33 cellular contexts compared by ENCODE assay signal in the genomic region with DNA sequence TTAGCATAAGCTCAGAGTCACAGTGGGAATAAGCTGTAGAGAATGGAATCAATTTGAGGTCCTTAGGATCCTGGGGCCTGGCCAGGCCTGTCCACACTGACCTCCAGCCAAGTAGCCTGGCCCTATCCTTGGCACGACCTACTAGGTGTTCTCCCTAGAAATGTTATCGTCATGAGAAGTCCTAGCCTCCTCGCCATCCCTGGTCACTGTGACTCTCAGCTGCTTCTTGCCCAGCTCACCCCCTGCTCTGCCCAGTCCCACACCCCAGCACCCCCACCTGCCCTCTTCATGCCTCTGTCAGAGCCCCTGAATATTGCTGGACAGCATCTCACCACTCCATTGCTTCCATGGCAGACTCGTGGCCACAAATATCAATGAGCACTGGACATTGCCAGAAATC. TPM values are rescaled to one million over a fixed set of nuclear protein-coding genes. Genes with fewer than 3 reads are reported as not detected.
"Had no signal": no experiment of that assay in that cellular context is flagged by ENCODE, and none has a peak within 500 bp of the region (broad histone marks: within the 10 kb centered on the region; RNA-seq: fewer than 3 reads in every experiment).

No MANE protein-coding gene starts in this region.

- H3K4me1 ChIP-seq: adrenal gland, colonic mucosa, right lobe of liver had no signal

- H3K9me3 ChIP-seq: adrenal gland, body of pancreas, colonic mucosa, gastrocnemius medialis, right lobe of liver, stomach, suprapubic skin, tibial artery had no signal

- H3K27ac ChIP-seq: adrenal gland, body of pancreas, colonic mucosa, gastrocnemius medialis, right lobe of liver, stomach, suprapubic skin, tibial artery, WERI-Rb-1 had no signal

- DNase-seq: activated CD4-positive, alpha-beta memory T cell treated with anti-CD3 and anti-CD28 coated beads, Interleukin-2, amount 10 ng/mL, durations not matched to agents 7 days and 5 days; activated CD4-positive, alpha-beta T cell treated with anti-CD3 and anti-CD28 coated beads for 1 hour; activated CD4-positive, alpha-beta T cell treated with anti-CD3 and anti-CD28 coated beads, Interleukin-2, amount 10 ng/mL, durations not matched to agents 7 days and 5 days; activated CD8-positive, alpha-beta memory T cell treated with anti-CD3 and anti-CD28 coated beads, Interleukin-2, amount 50 U/mL, for 48 hours; activated naive CD4-positive, alpha-beta T cell treated with Interleukin-2 at 50 U/mL for 16 hours; activated T-cell treated with anti-CD3 and anti-CD28 coated beads, Interleukin-2, amount 50 U/mL, for 4 hours; adrenal gland; aorta; body of pancreas; cerebellar nuclear complex; colonic mucosa; effector memory CD8-positive, alpha-beta T cell; erythroblast; gastrocnemius medialis; glutamatergic neuron; hippocampal formation; kidney; left colon; midbrain; naive thymus-derived CD4-positive, alpha-beta T cell; small intestine; stimulated activated CD4-positive, alpha-beta T cell treated with anti-CD3 and anti-CD28 coated beads, Interleukin-1b, Interleukin-23, amount 100 ng/mL, for 48 hours; stimulated activated CD4-positive, alpha-beta T cell treated with anti-CD3 and anti-CD28 coated beads, Interleukin-4, amount 100 ng/mL, for 4 hours; stimulated activated CD8-positive, alpha-beta memory T cell treated with anti-CD3 and anti-CD28 coated beads, Interleukin-4, amount 100 ng/mL, for 48 hours; stimulated activated naive B cell treated with anti-CD40 and anti-IgM and Interleukin-4, amounts not matched to agents 10 μg/mL and 1 μg/mL and 100 μg/mL, for 72 hours; stomach; T-helper 17 cell; T1000; WERI-Rb-1 had no signal

- ATAC-seq: activated T-cell treated with anti-CD3 and anti-CD28 coated beads, Interleukin-2, amount 50 U/mL, for 4 hours; activated T-helper 17 cell treated with anti-CD3 and anti-CD28 coated beads, Interleukin-2, amount 50 U/mL, for 72 hours; body of pancreas; effector memory CD8-positive, alpha-beta T cell; gastrocnemius medialis; left colon; naive thymus-derived CD4-positive, alpha-beta T cell; right lobe of liver; stimulated activated naive B cell treated with anti-CD40 and anti-IgM and Interleukin-4, amounts not matched to agents 10 μg/mL and 1 μg/mL and 100 μg/mL, for 72 hours; T-helper 17 cell had no signal

- H3K27me3 ChIP-seq: right lobe of liver had no signal

- H3K36me3 ChIP-seq: adrenal gland, colonic mucosa, gastrocnemius medialis, right lobe of liver, stomach, suprapubic skin, tibial artery, WERI-Rb-1 had no signal

- H3K4me3 ChIP-seq: adrenal gland, body of pancreas, colonic mucosa, gastrocnemius medialis, right lobe of liver, stomach, suprapubic skin, tibial artery had no signal

RNA-seq across cellular contexts. Expression of a gene that starts 7.8 kb away (rescaled TPM):
- polyA plus RNA-seq: naive thymus-derived CD4-positive, alpha-beta T cell had no signal
